Comparison of ENCODE assay signal across 9 cellular contexts in the genomic region with DNA sequence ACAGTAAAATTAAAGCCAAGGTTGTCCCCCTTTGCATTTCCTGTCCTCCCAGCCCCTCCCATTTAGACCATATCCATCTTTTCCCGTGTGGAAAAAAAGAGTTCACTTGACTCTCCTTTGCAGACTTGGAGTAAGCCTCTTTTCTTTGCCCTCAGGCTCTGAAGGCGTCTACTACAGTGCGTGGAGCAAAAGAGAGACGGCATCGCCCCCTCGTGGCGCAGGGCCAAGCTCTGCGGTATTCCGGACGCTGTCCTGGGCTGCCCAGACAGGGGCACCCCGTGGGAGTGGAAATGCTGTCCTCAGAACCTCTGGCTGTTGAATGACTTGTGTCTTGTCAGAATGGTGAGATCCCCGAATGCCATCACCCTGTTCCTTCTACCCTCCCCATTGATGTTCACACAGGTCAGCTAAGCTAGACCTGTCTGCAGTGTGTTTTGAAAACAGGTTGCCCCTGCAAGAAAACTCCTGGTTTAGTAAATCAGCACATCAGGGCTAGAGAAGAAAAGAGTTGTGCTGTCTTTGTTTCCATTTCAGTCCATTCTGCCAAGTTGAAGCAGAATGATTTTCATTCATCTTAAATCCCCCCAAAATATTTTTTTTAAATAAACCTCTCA. TPM values are rescaled to one million over a fixed set of nuclear protein-coding genes. Genes with fewer than 3 reads are reported as not detected.
A peak's percentile ranks its signal among the peaks of the same experiment; 100 is the strongest.
DNase-seq lines count a peak whose midpoint lies in the region; ATAC-seq, FAIRE-seq and TF ChIP-seq lines count a peak whose summit lies in the region.
"Had no signal": no experiment of that assay in that cellular context is flagged by ENCODE, and none has a peak within 500 bp of the region (broad histone marks: within the 10 kb centered on the region; RNA-seq: fewer than 3 reads in every experiment).

No MANE protein-coding gene starts in this region.

- dilution Hi-C loops in endothelial cell of umbilical vein (cut with MboI; ENCODE audit: extremely low pct_ligation_motif_present, low sequenced_read_pairs): no loop called here

- H3K4me3 ChIP-seq in endothelial cell of umbilical vein (replicated peaks in 1 of 3; ENCODE audit: insufficient read depth in 1 of 3, low read depth in 1 of 3, low read length in 3 of 3): no peak overlapping the region

- peak; percentile 74 for DNase-seq in DMS53 treated with DMSO at 0.1 percent for 48 hours (lab: John Stamatoyannopoulos, UW; ENCODE audit: unreplicated experiment)
- peak; percentile 86 for DNase-seq in HEK293T (ENCODE audit: extremely low spot score)
- peak; percentile 75 for DNase-seq in NCI-H748 (lab: John Stamatoyannopoulos, UW; ENCODE audit: unreplicated experiment)
- peak; percentile 80 for DNase-seq in activated CD4-positive, alpha-beta memory T cell treated with anti-CD3 and anti-CD28 coated beads for 36 hours
- peak; percentile 78 for DNase-seq in endothelial cell of umbilical vein (ENCODE audit: low read depth, low spot score)
- DNase-seq in myocyte (ENCODE audit: low read depth): peak; percentile 51
- peak; percentile 77 for DNase-seq in stimulated activated naive CD8-positive, alpha-beta T cell treated with anti-CD3 and anti-CD28 coated beads, Interleukin-15, Interleukin-2, amounts not matched to agents 100 U/mL and 50 U/mL, for 24 hours

- no peak overlapping the region for H3K4me2 ChIP-seq in endothelial cell of umbilical vein (ENCODE audit: insufficient read depth, low read length)

- H3K27me3 Mint-ChIP-seq in activated CD4-positive, alpha-beta memory T cell treated with anti-CD3 and anti-CD28 coated beads for 36 hours: no peaks in the 10 kb centered on the region

- no peaks in the 10 kb centered on the region for H3K36me3 ChIP-seq in endothelial cell of umbilical vein (ENCODE audit: control insufficient read depth in 2 of 2, extremely low read depth in 1 of 2, insufficient read depth in 2 of 2, low read length in 2 of 2)

- no peaks in the 10 kb centered on the region for H3K9me1 ChIP-seq in endothelial cell of umbilical vein (replicated peaks; ENCODE audit: control insufficient read depth, extremely low read depth, insufficient read depth, low read length)

- H3K27me3 ChIP-seq in endothelial cell of umbilical vein (ENCODE audit: control insufficient read depth in 2 of 2, insufficient read depth in 2 of 2, low read length in 2 of 2): no peaks in the 10 kb centered on the region

- no peak for TF ChIP-seq POLR2A in endothelial cell of umbilical vein (IDR thresholded peaks at IDR 0.05; ENCODE audit: low read depth, low read length)

- peak; percentile 76 for FAIRE-seq in endothelial cell of umbilical vein (lab: Jason Lieb, UNC)

- TF ChIP-seq CTCF in endothelial cell of umbilical vein (IDR thresholded peaks at IDR 0.05; ENCODE audit: extremely low read depth in 1 of 2, insufficient read depth in 1 of 2, low read depth in 1 of 2, low read length in 2 of 2): peak; percentile 86 to 89

- H3K9ac ChIP-seq in endothelial cell of umbilical vein (replicated peaks; ENCODE audit: extremely low read depth, insufficient read depth, low read length): no peak overlapping the region

- no peaks in the 10 kb centered on the region for H3K79me2 ChIP-seq in endothelial cell of umbilical vein (ENCODE audit: control insufficient read depth, insufficient read depth, low read length)

- H2AFZ ChIP-seq in endothelial cell of umbilical vein (ENCODE audit: low read depth, low read length): no peak overlapping the region

- H3K4me1 Mint-ChIP-seq in activated CD4-positive, alpha-beta memory T cell treated with anti-CD3 and anti-CD28 coated beads for 36 hours (ENCODE audit: low read depth): peaks cover 4% of the 10 kb centered on the region

- no peak overlapping the region for H3K4me3 Mint-ChIP-seq in activated CD4-positive, alpha-beta memory T cell treated with anti-CD3 and anti-CD28 coated beads for 36 hours

- H3K27ac Mint-ChIP-seq in activated CD4-positive, alpha-beta memory T cell treated with anti-CD3 and anti-CD28 coated beads for 36 hours: no peak overlapping the region

- no peaks in the 10 kb centered on the region for H3K9me3 Mint-ChIP-seq in activated CD4-positive, alpha-beta memory T cell treated with anti-CD3 and anti-CD28 coated beads for 36 hours

- H4K20me1 ChIP-seq in endothelial cell of umbilical vein (replicated peaks; ENCODE audit: control insufficient read depth, extremely low read depth, insufficient read depth, low read length): no peaks in the 10 kb centered on the region

- no peaks in the 10 kb centered on the region for H3K4me1 ChIP-seq in endothelial cell of umbilical vein (ENCODE audit: control insufficient read depth, extremely low read depth, insufficient read depth, low read length)

- intact Hi-C loops in activated CD4-positive, alpha-beta memory T cell treated with anti-CD3 and anti-CD28 coated beads for 36 hours (cut with micrococcal nuclease): loop anchor here (2.0 to 5.0 kb wide), 4 partner anchors 127 to 618 kb away; no protein-coding TSS in a partner anchor
- intact Hi-C loops in endothelial cell of umbilical vein (cut with micrococcal nuclease): loop anchor here (1.0 kb wide), 4 partner anchors 49 to 190 kb away; no protein-coding TSS in a partner anchor

- H3K9me3 ChIP-seq in endothelial cell of umbilical vein (replicated peaks; ENCODE audit: control insufficient read depth, insufficient read depth, low read length): no peaks in the 10 kb centered on the region

- ATAC-seq in stimulated activated naive CD8-positive, alpha-beta T cell treated with anti-CD3 and anti-CD28 coated beads, Interleukin-15, Interleukin-2, amounts not matched to agents 100 U/mL and 50 U/mL, for 24 hours: peak; percentile 86
- no peak for ATAC-seq in GM21825 (IDR thresholded peaks at IDR 0.05; ENCODE audit: unreplicated experiment)

- H3K36me3 Mint-ChIP-seq in activated CD4-positive, alpha-beta memory T cell treated with anti-CD3 and anti-CD28 coated beads for 36 hours: no peaks in the 10 kb centered on the region

- H3K27ac ChIP-seq in endothelial cell of umbilical vein (ENCODE audit: insufficient read depth, low read depth, low read length): no peak overlapping the region

- CTCF ChIA-PET in HEK293T (lab: Yijun Ruan, JAX): no interaction called here
- CTCF ChIA-PET in activated CD4-positive, alpha-beta memory T cell treated with anti-CD3 and anti-CD28 coated beads for 36 hours (lab: Charles Lee): interaction anchor here (0.7 to 2.4 kb wide), 12 partner anchors 10 to 616 kb away, joined by 3 to 9 read pairs (median 4); no protein-coding TSS in a partner anchor
- CTCF ChIA-PET in endothelial cell of umbilical vein (lab: Charles Lee): interaction anchor here (0.7 to 6.3 kb wide), 27 partner anchors 11 to 616 kb away, joined by 3 to 273 read pairs (median 4); a partner anchor contains a TSS

- POLR2A ChIA-PET in HEK293T (lab: Yijun Ruan, JAX) (no interaction called here), endothelial cell of umbilical vein (lab: Charles Lee) (no interaction called here)
- POLR2A ChIA-PET in activated CD4-positive, alpha-beta memory T cell treated with anti-CD3 and anti-CD28 coated beads for 36 hours (lab: Charles Lee): no interaction called here

- BruUV-seq in endothelial cell of umbilical vein (replicated peaks; lab: Mats Ljungman, UMichigan): no TSS peak

TF ChIP-seq in HEK293T, 16 proteins besides CTCF, POLR2A, EP300 and RAD21 (continues in another document):
- TF ChIP-seq CTBP1 (IDR thresholded peaks at IDR 0.05; ENCODE audit: borderline replicate concordance): no peak
- TF ChIP-seq, protein P1, sequence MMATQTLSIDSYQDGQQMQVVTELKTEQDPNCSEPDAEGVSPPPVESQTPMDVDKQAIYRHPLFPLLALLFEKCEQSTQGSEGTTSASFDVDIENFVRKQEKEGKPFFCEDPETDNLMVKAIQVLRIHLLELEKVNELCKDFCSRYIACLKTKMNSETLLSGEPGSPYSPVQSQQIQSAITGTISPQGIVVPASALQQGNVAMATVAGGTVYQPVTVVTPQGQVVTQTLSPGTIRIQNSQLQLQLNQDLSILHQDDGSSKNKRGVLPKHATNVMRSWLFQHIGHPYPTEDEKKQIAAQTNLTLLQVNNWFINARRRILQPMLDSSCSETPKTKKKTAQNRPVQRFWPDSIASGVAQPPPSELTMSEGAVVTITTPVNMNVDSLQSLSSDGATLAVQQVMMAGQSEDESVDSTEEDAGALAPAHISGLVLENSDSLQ (IDR thresholded peaks at IDR 0.05): no peak
- TF ChIP-seq FOXK2 (IDR thresholded peaks at IDR 0.05): no peak

TF ChIP-seq in endothelial cell of umbilical vein, 7 proteins besides CTCF, POLR2A, EP300 and RAD21 (continues in another document):
- TF ChIP-seq JUN (IDR thresholded peaks at IDR 0.05; ENCODE audit: borderline replicate concordance, insufficient read depth, insufficient read length, low read depth) (no peak), MYC (IDR thresholded peaks at IDR 0.05; ENCODE audit: low read depth, low read length) (no peak), FOS (IDR thresholded peaks at IDR 0.05; ENCODE audit: borderline replicate concordance, insufficient read depth, low read length) (no peak), GATA2 (IDR thresholded peaks at IDR 0.05; ENCODE audit: insufficient read depth, insufficient read length, low read depth, low read length) (no peak)
- TF ChIP-seq, protein P2, sequence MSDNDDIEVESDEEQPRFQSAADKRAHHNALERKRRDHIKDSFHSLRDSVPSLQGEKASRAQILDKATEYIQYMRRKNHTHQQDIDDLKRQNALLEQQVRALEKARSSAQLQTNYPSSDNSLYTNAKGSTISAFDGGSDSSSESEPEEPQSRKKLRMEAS (IDR thresholded peaks at IDR 0.05; ENCODE audit: insufficient read depth, insufficient read length): no peak

RNA-seq across cellular contexts. Expression of a gene that starts 12.3 kb away (rescaled TPM):
- total RNA-seq in activated CD4-positive, alpha-beta memory T cell treated with anti-CD3 and anti-CD28 coated beads for 36 hours: not detected
- not detected in 2 replicates for total RNA-seq in endothelial cell of umbilical vein
- not detected in 2 replicates for polyA plus RNA-seq in endothelial cell of umbilical vein
- not detected in 2 replicates for polyA plus RNA-seq in endothelial cell of umbilical vein (2011; cell fraction: cytosol; rRNA removed)
- polyA plus RNA-seq in endothelial cell of umbilical vein (2011; cell fraction: nucleus; rRNA removed): not detected in 2 replicates
- polyA plus RNA-seq in endothelial cell of umbilical vein (2012): not detected in 2 replicates
- polyA minus RNA-seq in endothelial cell of umbilical vein: not detected in 2 replicates
- polyA minus RNA-seq in endothelial cell of umbilical vein (2011; cell fraction: cytosol; rRNA and poly(A)+ RNA removed): not detected
- polyA minus RNA-seq in endothelial cell of umbilical vein (2011; cell fraction: nucleus; rRNA and poly(A)+ RNA removed): not detected in 2 replicates
- total RNA-seq in myocyte: not detected in 2 replicates
- polyA plus RNA-seq in myocyte (2012): not detected
- total RNA-seq: activated CD8-positive, alpha-beta memory T cell treated with anti-CD3 and anti-CD28 coated beads for 36 hours had no signal

RNA-seq across cellular contexts. Expression of a gene that starts 37.9 kb away (rescaled TPM):
- 10 to 100 TPM; 15.2 to 15.5 TPM for total RNA-seq in activated CD4-positive, alpha-beta memory T cell treated with anti-CD3 and anti-CD28 coated beads for 36 hours
- total RNA-seq in endothelial cell of umbilical vein (9.8 and 11.7 TPM in 2 replicates), myocyte (34.8 and 39.5 TPM in 2 replicates)
- polyA plus RNA-seq in endothelial cell of umbilical vein: 12.1 and 20.0 TPM in 2 replicates
- polyA plus RNA-seq in endothelial cell of umbilical vein (2011; cell fraction: cytosol; rRNA removed): 6.8 and 7.8 TPM in 2 replicates
- 34.5 and 37.9 TPM in 2 replicates for polyA plus RNA-seq in endothelial cell of umbilical vein (2011; cell fraction: nucleus; rRNA removed)
- 8.1 and 10.3 TPM in 2 replicates for polyA plus RNA-seq in endothelial cell of umbilical vein (2012)
- polyA minus RNA-seq in endothelial cell of umbilical vein: 48.9 and 58.6 TPM in 2 replicates
- 12.3 TPM for polyA minus RNA-seq in endothelial cell of umbilical vein (2011; cell fraction: cytosol; rRNA and poly(A)+ RNA removed)
- polyA minus RNA-seq in endothelial cell of umbilical vein (2011; cell fraction: nucleus; rRNA and poly(A)+ RNA removed): 39.0 and 77.6 TPM in 2 replicates
- 10.8 TPM for polyA plus RNA-seq in myocyte (2012)
